2 cellular contexts compared by ENCODE assay signal in the genomic region with DNA sequence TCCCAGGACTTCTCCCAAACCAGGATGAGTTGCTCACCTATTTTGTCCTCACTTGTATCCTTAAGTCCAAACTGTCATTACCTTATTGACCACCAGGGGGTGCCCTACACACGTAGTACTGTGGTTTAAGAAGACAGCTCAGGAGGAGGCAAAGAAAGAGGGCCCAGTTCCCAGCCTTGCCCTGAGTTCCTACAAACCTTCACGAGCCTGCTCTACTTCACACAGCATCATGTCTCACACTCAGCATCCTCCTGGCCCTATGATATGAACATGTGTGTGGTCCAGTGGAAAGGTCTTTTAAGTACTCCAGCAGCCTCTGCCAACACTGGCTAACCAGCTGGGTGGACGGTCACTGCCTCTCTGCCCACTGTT.
A peak's percentile ranks its signal among the peaks of the same experiment; 100 is the strongest.
TF ChIP-seq lines count a peak whose summit lies in the region.

No MANE protein-coding gene starts in this region.

TF ChIP-seq in GM23338, 12 proteins besides CTCF, POLR2A, EP300 and RAD21:
- TF ChIP-seq EZH2 (IDR thresholded peaks at IDR 0.05; ENCODE audit: low read depth, unreplicated experiment): no peak

TF ChIP-seq in K562, 482 proteins besides CTCF, POLR2A, EP300 and RAD21 (continues in another document):
- TF ChIP-seq PHF20 (IDR thresholded peaks at IDR 0.05; ENCODE audit: partially characterized antibody): no peak
- TF ChIP-seq, protein P1, sequence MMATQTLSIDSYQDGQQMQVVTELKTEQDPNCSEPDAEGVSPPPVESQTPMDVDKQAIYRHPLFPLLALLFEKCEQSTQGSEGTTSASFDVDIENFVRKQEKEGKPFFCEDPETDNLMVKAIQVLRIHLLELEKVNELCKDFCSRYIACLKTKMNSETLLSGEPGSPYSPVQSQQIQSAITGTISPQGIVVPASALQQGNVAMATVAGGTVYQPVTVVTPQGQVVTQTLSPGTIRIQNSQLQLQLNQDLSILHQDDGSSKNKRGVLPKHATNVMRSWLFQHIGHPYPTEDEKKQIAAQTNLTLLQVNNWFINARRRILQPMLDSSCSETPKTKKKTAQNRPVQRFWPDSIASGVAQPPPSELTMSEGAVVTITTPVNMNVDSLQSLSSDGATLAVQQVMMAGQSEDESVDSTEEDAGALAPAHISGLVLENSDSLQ (IDR thresholded peaks at IDR 0.05): no peak
- no peak for TF ChIP-seq ZNF324 (CRISPR knock-in tag; IDR thresholded peaks at IDR 0.05)
- TF ChIP-seq, protein P2, sequence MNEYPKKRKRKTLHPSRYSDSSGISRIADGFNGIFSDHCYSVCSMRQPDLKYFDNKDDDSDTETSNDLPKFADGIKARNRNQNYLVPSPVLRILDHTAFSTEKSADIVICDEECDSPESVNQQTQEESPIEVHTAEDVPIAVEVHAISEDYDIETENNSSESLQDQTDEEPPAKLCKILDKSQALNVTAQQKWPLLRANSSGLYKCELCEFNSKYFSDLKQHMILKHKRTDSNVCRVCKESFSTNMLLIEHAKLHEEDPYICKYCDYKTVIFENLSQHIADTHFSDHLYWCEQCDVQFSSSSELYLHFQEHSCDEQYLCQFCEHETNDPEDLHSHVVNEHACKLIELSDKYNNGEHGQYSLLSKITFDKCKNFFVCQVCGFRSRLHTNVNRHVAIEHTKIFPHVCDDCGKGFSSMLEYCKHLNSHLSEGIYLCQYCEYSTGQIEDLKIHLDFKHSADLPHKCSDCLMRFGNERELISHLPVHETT (CRISPR knock-in tag; conservative IDR thresholded peaks at IDR 0.05 in 1 of 2, IDR thresholded peaks at IDR 0.05 in 1 of 2): no peak
- TF ChIP-seq, protein P3, sequence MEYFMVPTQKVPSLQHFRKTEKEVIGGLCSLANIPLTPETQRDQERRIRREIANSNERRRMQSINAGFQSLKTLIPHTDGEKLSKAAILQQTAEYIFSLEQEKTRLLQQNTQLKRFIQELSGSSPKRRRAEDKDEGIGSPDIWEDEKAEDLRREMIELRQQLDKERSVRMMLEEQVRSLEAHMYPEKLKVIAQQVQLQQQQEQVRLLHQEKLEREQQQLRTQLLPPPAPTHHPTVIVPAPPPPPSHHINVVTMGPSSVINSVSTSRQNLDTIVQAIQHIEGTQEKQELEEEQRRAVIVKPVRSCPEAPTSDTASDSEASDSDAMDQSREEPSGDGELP (CRISPR knock-in tag; IDR thresholded peaks at IDR 0.05; ENCODE audit: borderline replicate concordance): peak; percentile 15; the same call in 1 of the 2 replicates
- no peak for TF ChIP-seq RBM34 (IDR thresholded peaks at IDR 0.05; ENCODE audit: borderline replicate concordance, insufficient read depth, low read length)
- TF ChIP-seq C11orf30 (IDR thresholded peaks at IDR 0.05; ENCODE audit: low read depth): no peak
- TF ChIP-seq HEY1 (CRISPR knock-in tag; IDR thresholded peaks at IDR 0.05; ENCODE audit: borderline replicate concordance): no peak
- TF ChIP-seq PTBP1 (IDR thresholded peaks at IDR 0.05; ENCODE audit: low read depth, low read length): no peak
- TF ChIP-seq ZNF12 (CRISPR knock-in tag; IDR thresholded peaks at IDR 0.05): no peak
- TF ChIP-seq ZNF695 (CRISPR knock-in tag; IDR thresholded peaks at IDR 0.05): no peak
- 0 out of 2 replicates have a peak, but pooled peaks have one; percentile 30 for TF ChIP-seq CREM (IDR thresholded peaks at IDR 0.05; ENCODE audit: low read depth)
- TF ChIP-seq HNRNPH1 (optimal IDR thresholded peaks at IDR 0.05; ENCODE audit: low read depth, low read length): no peak
- TF ChIP-seq, protein P4, sequence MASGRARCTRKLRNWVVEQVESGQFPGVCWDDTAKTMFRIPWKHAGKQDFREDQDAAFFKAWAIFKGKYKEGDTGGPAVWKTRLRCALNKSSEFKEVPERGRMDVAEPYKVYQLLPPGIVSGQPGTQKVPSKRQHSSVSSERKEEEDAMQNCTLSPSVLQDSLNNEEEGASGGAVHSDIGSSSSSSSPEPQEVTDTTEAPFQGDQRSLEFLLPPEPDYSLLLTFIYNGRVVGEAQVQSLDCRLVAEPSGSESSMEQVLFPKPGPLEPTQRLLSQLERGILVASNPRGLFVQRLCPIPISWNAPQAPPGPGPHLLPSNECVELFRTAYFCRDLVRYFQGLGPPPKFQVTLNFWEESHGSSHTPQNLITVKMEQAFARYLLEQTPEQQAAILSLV (tag; IDR thresholded peaks at IDR 0.05): no peak
- TF ChIP-seq, protein P5, sequence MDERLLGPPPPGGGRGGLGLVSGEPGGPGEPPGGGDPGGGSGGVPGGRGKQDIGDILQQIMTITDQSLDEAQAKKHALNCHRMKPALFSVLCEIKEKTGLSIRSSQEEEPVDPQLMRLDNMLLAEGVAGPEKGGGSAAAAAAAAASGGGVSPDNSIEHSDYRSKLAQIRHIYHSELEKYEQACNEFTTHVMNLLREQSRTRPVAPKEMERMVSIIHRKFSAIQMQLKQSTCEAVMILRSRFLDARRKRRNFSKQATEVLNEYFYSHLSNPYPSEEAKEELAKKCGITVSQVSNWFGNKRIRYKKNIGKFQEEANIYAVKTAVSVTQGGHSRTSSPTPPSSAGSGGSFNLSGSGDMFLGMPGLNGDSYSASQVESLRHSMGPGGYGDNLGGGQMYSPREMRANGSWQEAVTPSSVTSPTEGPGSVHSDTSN (CRISPR knock-in tag; IDR thresholded peaks at IDR 0.05; ENCODE audit: low read depth): no peak
- TF ChIP-seq, protein P5 (tag; conservative IDR thresholded peaks at IDR 0.05; ENCODE audit: low read depth): no peak
- TF ChIP-seq NFYB (IDR thresholded peaks at IDR 0.05; ENCODE audit: extremely low read depth, insufficient read length): no peak
- peak; percentile 78 for TF ChIP-seq SMC3 (conservative IDR thresholded peaks at IDR 0.05; ENCODE audit: insufficient read depth, low read depth, low read length)
- TF ChIP-seq CC2D1A (IDR thresholded peaks at IDR 0.05): peak; percentile 53; the same call in 1 of the 2 replicates
- TF ChIP-seq NRF1 (conservative IDR thresholded peaks at IDR 0.05 in 1 of 2, IDR thresholded peaks at IDR 0.05 in 1 of 2): 0 out of 4 replicates have a peak, but pooled peaks have one; percentile 1 to 19
- no peak for TF ChIP-seq TEAD1 (CRISPR knock-in tag; IDR thresholded peaks at IDR 0.05)
- TF ChIP-seq ZNF384 (IDR thresholded peaks at IDR 0.05; ENCODE audit: low read depth, low read length): no peak
- TF ChIP-seq TBP (optimal IDR thresholded peaks at IDR 0.05; ENCODE audit: low read depth, low read length): peak; percentile 22
- TF ChIP-seq, protein P6, sequence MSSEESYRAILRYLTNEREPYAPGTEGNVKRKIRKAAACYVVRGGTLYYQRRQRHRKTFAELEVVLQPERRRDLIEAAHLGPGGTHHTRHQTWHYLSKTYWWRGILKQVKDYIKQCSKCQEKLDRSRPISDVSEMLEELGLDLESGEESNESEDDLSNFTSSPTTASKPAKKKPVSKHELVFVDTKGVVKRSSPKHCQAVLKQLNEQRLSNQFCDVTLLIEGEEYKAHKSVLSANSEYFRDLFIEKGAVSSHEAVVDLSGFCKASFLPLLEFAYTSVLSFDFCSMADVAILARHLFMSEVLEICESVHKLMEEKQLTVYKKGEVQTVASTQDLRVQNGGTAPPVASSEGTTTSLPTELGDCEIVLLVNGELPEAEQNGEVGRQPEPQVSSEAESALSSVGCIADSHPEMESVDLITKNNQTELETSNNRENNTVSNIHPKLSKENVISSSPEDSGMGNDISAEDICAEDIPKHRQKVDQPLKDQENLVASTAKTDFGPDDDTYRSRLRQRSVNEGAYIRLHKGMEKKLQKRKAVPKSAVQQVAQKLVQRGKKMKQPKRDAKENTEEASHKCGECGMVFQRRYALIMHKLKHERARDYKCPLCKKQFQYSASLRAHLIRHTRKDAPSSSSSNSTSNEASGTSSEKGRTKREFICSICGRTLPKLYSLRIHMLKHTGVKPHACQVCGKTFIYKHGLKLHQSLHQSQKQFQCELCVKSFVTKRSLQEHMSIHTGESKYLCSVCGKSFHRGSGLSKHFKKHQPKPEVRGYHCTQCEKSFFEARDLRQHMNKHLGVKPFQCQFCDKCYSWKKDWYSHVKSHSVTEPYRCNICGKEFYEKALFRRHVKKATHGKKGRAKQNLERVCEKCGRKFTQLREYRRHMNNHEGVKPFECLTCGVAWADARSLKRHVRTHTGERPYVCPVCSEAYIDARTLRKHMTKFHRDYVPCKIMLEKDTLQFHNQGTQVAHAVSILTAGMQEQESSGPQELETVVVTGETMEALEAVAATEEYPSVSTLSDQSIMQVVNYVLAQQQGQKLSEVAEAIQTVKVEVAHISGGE (CRISPR knock-in tag; IDR thresholded peaks at IDR 0.05): peak in 1 of 3 experiments; percentile 57; a peak in 1 of 6 replicates
- no peak for TF ChIP-seq FOXJ3 (CRISPR knock-in tag; IDR thresholded peaks at IDR 0.05)
- TF ChIP-seq ZBTB17 (CRISPR knock-in tag; IDR thresholded peaks at IDR 0.05): no peak
- no peak for TF ChIP-seq TRIM28 (IDR thresholded peaks at IDR 0.05)
- TF ChIP-seq RAD51 (IDR thresholded peaks at IDR 0.05; ENCODE audit: borderline replicate concordance, low read depth): no peak
- no peak for TF ChIP-seq ZNF408 (CRISPR knock-in tag; IDR thresholded peaks at IDR 0.05; ENCODE audit: low read depth)
- TF ChIP-seq HNRNPLL (IDR thresholded peaks at IDR 0.05; ENCODE audit: low read depth, low read length, poor library complexity, severe bottlenecking): no peak
- no peak for TF ChIP-seq PHTF2 (CRISPR knock-in tag; IDR thresholded peaks at IDR 0.05)
- no peak for TF ChIP-seq POLR2B (IDR thresholded peaks at IDR 0.05; ENCODE audit: low read depth, partially characterized antibody)
- TF ChIP-seq STAG1 (CRISPR knock-in tag; IDR thresholded peaks at IDR 0.05; ENCODE audit: borderline replicate concordance): peak; percentile 54; the same call in 1 of the 2 replicates
- TF ChIP-seq ESRRA (IDR thresholded peaks at IDR 0.05; ENCODE audit: borderline replicate concordance, low read depth): peak; percentile 16; the same call in 1 of the 2 replicates
- TF ChIP-seq HLTF (IDR thresholded peaks at IDR 0.05): no peak
- TF ChIP-seq JUND (IDR thresholded peaks at IDR 0.05; ENCODE audit: borderline replicate concordance, low read depth, low read length): 0 out of 2 replicates have a peak, but pooled peaks have one; percentile 26
- no peak for TF ChIP-seq JUND (tag; IDR thresholded peaks at IDR 0.05; ENCODE audit: borderline replicate concordance, low read depth, low read length)
- TF ChIP-seq MAFK (IDR thresholded peaks at IDR 0.05; ENCODE audit: low read length): no peak
- TF ChIP-seq, protein P7, sequence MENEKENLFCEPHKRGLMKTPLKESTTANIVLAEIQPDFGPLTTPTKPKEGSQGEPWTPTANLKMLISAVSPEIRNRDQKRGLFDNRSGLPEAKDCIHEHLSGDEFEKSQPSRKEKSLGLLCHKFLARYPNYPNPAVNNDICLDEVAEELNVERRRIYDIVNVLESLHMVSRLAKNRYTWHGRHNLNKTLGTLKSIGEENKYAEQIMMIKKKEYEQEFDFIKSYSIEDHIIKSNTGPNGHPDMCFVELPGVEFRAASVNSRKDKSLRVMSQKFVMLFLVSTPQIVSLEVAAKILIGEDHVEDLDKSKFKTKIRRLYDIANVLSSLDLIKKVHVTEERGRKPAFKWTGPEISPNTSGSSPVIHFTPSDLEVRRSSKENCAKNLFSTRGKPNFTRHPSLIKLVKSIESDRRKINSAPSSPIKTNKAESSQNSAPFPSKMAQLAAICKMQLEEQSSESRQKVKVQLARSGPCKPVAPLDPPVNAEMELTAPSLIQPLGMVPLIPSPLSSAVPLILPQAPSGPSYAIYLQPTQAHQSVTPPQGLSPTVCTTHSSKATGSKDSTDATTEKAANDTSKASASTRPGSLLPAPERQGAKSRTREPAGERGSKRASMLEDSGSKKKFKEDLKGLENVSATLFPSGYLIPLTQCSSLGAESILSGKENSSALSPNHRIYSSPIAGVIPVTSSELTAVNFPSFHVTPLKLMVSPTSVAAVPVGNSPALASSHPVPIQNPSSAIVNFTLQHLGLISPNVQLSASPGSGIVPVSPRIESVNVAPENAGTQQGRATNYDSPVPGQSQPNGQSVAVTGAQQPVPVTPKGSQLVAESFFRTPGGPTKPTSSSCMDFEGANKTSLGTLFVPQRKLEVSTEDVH (IDR thresholded peaks at IDR 0.05; ENCODE audit: low read depth, partially characterized antibody): no peak
- no peak for TF ChIP-seq HOXB6 (CRISPR knock-in tag; IDR thresholded peaks at IDR 0.05; ENCODE audit: borderline replicate concordance)
- TF ChIP-seq, protein P8, sequence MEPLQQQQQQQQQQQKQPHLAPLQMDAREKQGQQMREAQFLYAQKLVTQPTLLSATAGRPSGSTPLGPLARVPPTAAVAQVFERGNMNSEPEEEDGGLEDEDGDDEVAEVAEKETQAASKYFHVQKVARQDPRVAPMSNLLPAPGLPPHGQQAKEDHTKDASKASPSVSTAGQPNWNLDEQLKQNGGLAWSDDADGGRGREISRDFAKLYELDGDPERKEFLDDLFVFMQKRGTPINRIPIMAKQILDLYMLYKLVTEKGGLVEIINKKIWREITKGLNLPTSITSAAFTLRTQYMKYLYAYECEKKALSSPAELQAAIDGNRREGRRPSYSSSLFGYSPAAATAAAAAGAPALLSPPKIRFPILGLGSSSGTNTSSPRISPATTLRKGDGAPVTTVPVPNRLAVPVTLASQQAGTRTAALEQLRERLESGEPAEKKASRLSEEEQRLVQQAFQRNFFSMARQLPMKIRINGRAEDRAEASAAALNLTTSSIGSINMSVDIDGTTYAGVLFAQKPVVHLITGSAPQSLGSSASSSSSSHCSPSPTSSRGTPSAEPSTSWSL (CRISPR knock-in tag; IDR thresholded peaks at IDR 0.05; ENCODE audit: borderline replicate concordance): no peak
- TF ChIP-seq, protein P9, sequence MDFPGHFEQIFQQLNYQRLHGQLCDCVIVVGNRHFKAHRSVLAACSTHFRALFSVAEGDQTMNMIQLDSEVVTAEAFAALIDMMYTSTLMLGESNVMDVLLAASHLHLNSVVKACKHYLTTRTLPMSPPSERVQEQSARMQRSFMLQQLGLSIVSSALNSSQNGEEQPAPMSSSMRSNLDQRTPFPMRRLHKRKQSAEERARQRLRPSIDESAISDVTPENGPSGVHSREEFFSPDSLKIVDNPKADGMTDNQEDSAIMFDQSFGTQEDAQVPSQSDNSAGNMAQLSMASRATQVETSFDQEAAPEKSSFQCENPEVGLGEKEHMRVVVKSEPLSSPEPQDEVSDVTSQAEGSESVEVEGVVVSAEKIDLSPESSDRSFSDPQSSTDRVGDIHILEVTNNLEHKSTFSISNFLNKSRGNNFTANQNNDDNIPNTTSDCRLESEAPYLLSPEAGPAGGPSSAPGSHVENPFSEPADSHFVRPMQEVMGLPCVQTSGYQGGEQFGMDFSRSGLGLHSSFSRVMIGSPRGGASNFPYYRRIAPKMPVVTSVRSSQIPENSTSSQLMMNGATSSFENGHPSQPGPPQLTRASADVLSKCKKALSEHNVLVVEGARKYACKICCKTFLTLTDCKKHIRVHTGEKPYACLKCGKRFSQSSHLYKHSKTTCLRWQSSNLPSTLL (IDR thresholded peaks at IDR 0.05): no peak
- TF ChIP-seq ZNF830 (CRISPR knock-in tag; IDR thresholded peaks at IDR 0.05): no peak
- no peak for TF ChIP-seq CBFA2T3 (IDR thresholded peaks at IDR 0.05)
- no peak for TF ChIP-seq TAF15 (IDR thresholded peaks at IDR 0.05; ENCODE audit: low read depth, low read length)
- TF ChIP-seq CBX3 (IDR thresholded peaks at IDR 0.05; ENCODE audit: borderline replicate concordance in 1 of 2, low read length in 2 of 2): 0 out of 3 replicates have a peak, but pooled peaks of 1 of the 2 experiments have one; percentile 20
- TF ChIP-seq ZNF24 (IDR thresholded peaks at IDR 0.05): no peak
- TF ChIP-seq HDGF (IDR thresholded peaks at IDR 0.05): no peak
- no peak for TF ChIP-seq PYGO2 (tag; IDR thresholded peaks at IDR 0.05)
